1 cellular context compared by ENCODE assay signal in the genomic region with DNA sequence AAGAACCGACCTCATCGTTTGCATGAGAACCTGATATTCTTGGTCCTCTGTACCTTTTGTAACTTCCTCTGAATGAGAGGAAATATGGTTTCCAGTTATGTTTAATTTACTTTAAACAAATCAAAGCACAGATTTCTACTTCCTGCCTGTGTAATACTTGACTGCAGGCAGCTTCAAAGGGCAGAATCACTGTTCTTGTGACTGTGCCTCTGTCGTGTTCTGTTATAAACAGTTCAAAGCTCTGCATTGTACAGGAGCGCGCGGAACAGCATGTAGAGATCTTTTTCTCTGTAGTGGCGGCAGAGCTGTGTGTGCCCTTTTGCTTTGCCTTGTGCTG.
A peak's percentile ranks its signal among the peaks of the same experiment; 100 is the strongest.
TF ChIP-seq lines count a peak whose summit lies in the region.

No MANE protein-coding gene starts in this region.

TF ChIP-seq in liver, 16 proteins besides CTCF, POLR2A, EP300 and RAD21 (continued from another document):
- no peak for TF ChIP-seq ZBTB33 (IDR thresholded peaks at IDR 0.05)
- TF ChIP-seq JUND (IDR thresholded peaks at IDR 0.05), result peak in 1 of 2 donors; percentile 28
- TF ChIP-seq FOXA2 (IDR thresholded peaks at IDR 0.05), result no peak
- TF ChIP-seq HNF4G (IDR thresholded peaks at IDR 0.05), result no peak
- no peak for TF ChIP-seq ATF3 (IDR thresholded peaks at IDR 0.05)
- TF ChIP-seq NR2F2 (IDR thresholded peaks at IDR 0.05), result no peak
- TF ChIP-seq, protein P1, sequence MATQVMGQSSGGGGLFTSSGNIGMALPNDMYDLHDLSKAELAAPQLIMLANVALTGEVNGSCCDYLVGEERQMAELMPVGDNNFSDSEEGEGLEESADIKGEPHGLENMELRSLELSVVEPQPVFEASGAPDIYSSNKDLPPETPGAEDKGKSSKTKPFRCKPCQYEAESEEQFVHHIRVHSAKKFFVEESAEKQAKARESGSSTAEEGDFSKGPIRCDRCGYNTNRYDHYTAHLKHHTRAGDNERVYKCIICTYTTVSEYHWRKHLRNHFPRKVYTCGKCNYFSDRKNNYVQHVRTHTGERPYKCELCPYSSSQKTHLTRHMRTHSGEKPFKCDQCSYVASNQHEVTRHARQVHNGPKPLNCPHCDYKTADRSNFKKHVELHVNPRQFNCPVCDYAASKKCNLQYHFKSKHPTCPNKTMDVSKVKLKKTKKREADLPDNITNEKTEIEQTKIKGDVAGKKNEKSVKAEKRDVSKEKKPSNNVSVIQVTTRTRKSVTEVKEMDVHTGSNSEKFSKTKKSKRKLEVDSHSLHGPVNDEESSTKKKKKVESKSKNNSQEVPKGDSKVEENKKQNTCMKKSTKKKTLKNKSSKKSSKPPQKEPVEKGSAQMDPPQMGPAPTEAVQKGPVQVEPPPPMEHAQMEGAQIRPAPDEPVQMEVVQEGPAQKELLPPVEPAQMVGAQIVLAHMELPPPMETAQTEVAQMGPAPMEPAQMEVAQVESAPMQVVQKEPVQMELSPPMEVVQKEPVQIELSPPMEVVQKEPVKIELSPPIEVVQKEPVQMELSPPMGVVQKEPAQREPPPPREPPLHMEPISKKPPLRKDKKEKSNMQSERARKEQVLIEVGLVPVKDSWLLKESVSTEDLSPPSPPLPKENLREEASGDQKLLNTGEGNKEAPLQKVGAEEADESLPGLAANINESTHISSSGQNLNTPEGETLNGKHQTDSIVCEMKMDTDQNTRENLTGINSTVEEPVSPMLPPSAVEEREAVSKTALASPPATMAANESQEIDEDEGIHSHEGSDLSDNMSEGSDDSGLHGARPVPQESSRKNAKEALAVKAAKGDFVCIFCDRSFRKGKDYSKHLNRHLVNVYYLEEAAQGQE (IDR thresholded peaks at IDR 0.05), result no peak
- TF ChIP-seq EGR1 (IDR thresholded peaks at IDR 0.05; ENCODE audit: low read depth in 2 of 2), result no peak
- no peak for TF ChIP-seq YY1 (IDR thresholded peaks at IDR 0.05)
